ENCODE assay signal across 2 cellular contexts in genomic region chr4:152981278-152981677, GRCh38.
TF ChIP-seq lines count a peak whose summit lies in the region.

No MANE protein-coding gene starts in this region.

TF ChIP-seq in HepG2, 621 proteins besides CTCF, POLR2A, EP300 and RAD21 (continued from another document):
- TF ChIP-seq NFE2L2 (IDR thresholded peaks at IDR 0.05; ENCODE audit: low read length): peak; percentile 6; the same call in 1 of the 2 replicates

TF ChIP-seq in WTC11, 78 proteins besides CTCF, POLR2A, EP300 and RAD21 (continued from another document):
- TF ChIP-seq ERG (CRISPR knock-in tag; IDR thresholded peaks at IDR 0.05) (no peak), ZNF219 (CRISPR knock-in tag; IDR thresholded peaks at IDR 0.05; ENCODE audit: borderline replicate concordance) (no peak), NFE2L1 (CRISPR knock-in tag; IDR thresholded peaks at IDR 0.05) (0 out of 2 replicates have a peak, but pooled peaks have one; percentile 60), PRRX2 (CRISPR knock-in tag; IDR thresholded peaks at IDR 0.05) (no peak), ETV6 (CRISPR knock-in tag; IDR thresholded peaks at IDR 0.05) (no peak)
TF ChIP-seq in WTC11: peak in this region for 1.
